ENCODE assay signal across 10 cellular contexts in the genomic region with DNA sequence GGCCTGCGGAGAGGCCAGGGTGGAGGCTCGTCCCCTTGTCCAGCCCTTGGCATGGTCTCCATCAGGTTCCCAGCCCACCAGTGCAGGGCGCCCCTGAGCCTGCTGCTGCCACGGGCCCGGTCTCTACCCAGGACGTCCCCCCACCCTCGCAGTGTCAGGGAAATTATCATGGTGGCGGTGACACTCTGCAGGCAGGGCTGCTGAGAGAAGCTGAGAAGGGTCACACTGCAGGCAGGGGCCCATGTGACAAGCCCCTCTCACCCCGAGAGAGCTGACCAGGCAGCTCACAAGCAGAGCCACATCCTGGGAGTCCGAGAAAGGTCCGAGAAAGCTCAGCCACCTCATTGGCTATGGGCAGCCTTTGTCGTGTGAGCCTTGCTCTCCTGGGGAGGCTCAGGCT. TPM values are rescaled to one million over a fixed set of nuclear protein-coding genes. Genes with fewer than 3 reads are reported as not detected.
"Had no signal": no experiment of that assay in that cellular context is flagged by ENCODE, and none has a peak within 500 bp of the region (broad histone marks: within the 10 kb centered on the region; RNA-seq: fewer than 3 reads in every experiment).

No MANE protein-coding gene starts in this region.

RNA-seq across cellular contexts. Expression of a gene that starts 4.9 kb away (rescaled TPM):
- total RNA-seq: OCI-LY7, PC-3, Peyer's patch, Right ventricle myocardium inferior, Right ventricle myocardium superior, RPMI7951, SJCRH30, SJSA1, SK-MEL-5 had no signal
- polyA plus RNA-seq: SK-N-SH had no signal
